Comparison of ENCODE assay signal across 8 cellular contexts in genomic region chr1:205456868-205457724, GRCh38. TPM values are rescaled to one million over a fixed set of nuclear protein-coding genes. Genes with fewer than 3 reads are reported as not detected.
A peak's percentile ranks its signal among the peaks of the same experiment; 100 is the strongest.
DNase-seq lines count a peak whose midpoint lies in the region; ATAC-seq and TF ChIP-seq lines count a peak whose summit lies in the region.

No MANE protein-coding gene starts in this region.

- intact Hi-C loops in Caco-2 (cut with micrococcal nuclease; ENCODE audit: unreplicated experiment) = no loop called here

- no peak for TF ChIP-seq CTCF in Caco-2 (IDR thresholded peaks at IDR 0.05; ENCODE audit: insufficient read depth in 1 of 2, low read depth in 1 of 2, low read length in 1 of 2, severe bottlenecking in 1 of 2, unreplicated experiment in 1 of 2)

- no peaks in the 10 kb centered on the region for H3K4me1 Mint-ChIP-seq in Caco-2 (ENCODE audit: low read depth, unreplicated experiment)
- peaks cover 12% of the 10 kb centered on the region for H3K4me1 Mint-ChIP-seq in activated naive CD8-positive, alpha-beta T cell (ENCODE audit: low read depth)
- H3K4me1 Mint-ChIP-seq in naive B cell = peaks cover 13 to 20% (median 17%) of the 10 kb centered on the region in 3 donors

- peak in 1 of 2 experiments; percentile 26 for DNase-seq in Caco-2
- DNase-seq in NCI-H1436 (lab: John Stamatoyannopoulos, UW) = peak; percentile 82
- DNase-seq in naive B cell = no peak
- no peak for DNase-seq in AG20443 (ENCODE audit: low spot score)
- DNase-seq in NOMO-1 (lab: John Stamatoyannopoulos, UW; ENCODE audit: unreplicated experiment in 2 of 2) = no peak

- POLR2A ChIA-PET in Caco-2 (lab: Charles Lee) = no interaction called here

- H3K4me3 Mint-ChIP-seq in Caco-2 (ENCODE audit: unreplicated experiment) = peak overlapping the region; percentile 65
- H3K4me3 Mint-ChIP-seq in activated naive CD8-positive, alpha-beta T cell = peak overlapping the region; percentile 60
- H3K4me3 Mint-ChIP-seq in naive B cell = peak overlapping the region; percentile 59 to 93 (median 88)

- H3K4me1 ChIP-seq in Caco-2 = no peaks in the 10 kb centered on the region; the same call in 1 of the 2 replicates

- peaks cover 1% of the 10 kb centered on the region for H3K27me3 ChIP-seq in Caco-2 (replicated peaks; ENCODE audit: control insufficient read depth, insufficient read depth, low read length)

- H3K36me3 ChIP-seq in Caco-2 (ENCODE audit: control insufficient read depth, insufficient read depth, low read length) = no peaks in the 10 kb centered on the region

- H3K4me3 ChIP-seq in Caco-2 (ENCODE audit: low read depth, low read length) = peak overlapping the region; percentile 41

- H3K27me3 Mint-ChIP-seq in Caco-2 (ENCODE audit: insufficient read depth, unreplicated experiment) = peaks cover 27% of the 10 kb centered on the region
- H3K27me3 Mint-ChIP-seq in activated naive CD8-positive, alpha-beta T cell = peaks cover 48% of the 10 kb centered on the region
- peaks cover 64 to 75% (median 74%) of the 10 kb centered on the region in 3 donors for H3K27me3 Mint-ChIP-seq in naive B cell

- CTCF ChIA-PET in Caco-2 (lab: Charles Lee) = interaction anchor here (0.6 to 2.8 kb wide), 7 partner anchors 28 to 461 kb away, joined by 3 to 15 read pairs (median 3); no protein-coding TSS in a partner anchor

- no peaks in the 10 kb centered on the region for H3K9me3 ChIP-seq in Caco-2

- H3K9me3 Mint-ChIP-seq in Caco-2 (ENCODE audit: unreplicated experiment) (no peaks in the 10 kb centered on the region), naive B cell (peaks cover 0 to 2% (median 0%) of the 10 kb centered on the region in 7 donors)
- no peaks in the 10 kb centered on the region for H3K9me3 Mint-ChIP-seq in activated naive CD8-positive, alpha-beta T cell (ENCODE audit: low read depth)

- H3K36me3 Mint-ChIP-seq in Caco-2 (ENCODE audit: insufficient read depth, unreplicated experiment) (no peaks in the 10 kb centered on the region), naive B cell (no peaks in the 10 kb centered on the region)
- no peaks in the 10 kb centered on the region for H3K36me3 Mint-ChIP-seq in activated naive CD8-positive, alpha-beta T cell

- ATAC-seq in naive B cell (ENCODE audit: low read depth in 2 of 2) = peak; percentile 23 to 38
- ATAC-seq in GM18517 (IDR thresholded peaks at IDR 0.05; ENCODE audit: unreplicated experiment) = no peak
- ATAC-seq in HG03460 (IDR thresholded peaks at IDR 0.05; ENCODE audit: unreplicated experiment) = no peak

- no peak overlapping the region for H3K27ac Mint-ChIP-seq in Caco-2 (ENCODE audit: unreplicated experiment)
- no peak overlapping the region for H3K27ac Mint-ChIP-seq in activated naive CD8-positive, alpha-beta T cell
- H3K27ac Mint-ChIP-seq in naive B cell = no peak overlapping the region

- no TSS peak for BruUV-seq in Caco-2 (replicated peaks; lab: Mats Ljungman, UMichigan)

RNA-seq across cellular contexts. Expression of gene BLACAT1, which starts 1.3 kb away (rescaled TPM):
- total RNA-seq in Caco-2 (2022) = 0.21 and 0.34 TPM in 2 replicates
- not detected for polyA plus RNA-seq in naive B cell (ENCODE audit: low read depth in 6 of 6)

RNA-seq across cellular contexts. Expression of gene LEMD1, which starts 35.2 kb away (rescaled TPM):
- total RNA-seq in Caco-2 (2022) = not detected in 2 replicates
- polyA plus RNA-seq in naive B cell (ENCODE audit: low read depth in 6 of 6) = not detected

RNA-seq across cellular contexts. Expression of gene CDK18, which starts 47.4 kb away (rescaled TPM):
- total RNA-seq in Caco-2 (2022) = 17.0 and 18.5 TPM in 2 replicates
- 1 to 10 TPM in 1 of 6 donors, under 1 TPM in 3, not detected in 2; 0.40 to 1.4 (median 0.50) TPM for polyA plus RNA-seq in naive B cell (ENCODE audit: low read depth in 6 of 6)

Comparison
In these comparisons a context has a peak if more than half of its experiments do, and no peak if none do; other contexts are left out.
1. ATAC-seq: peak in naive B cell (2 of 2); none in GM18517 (single experiment) and HG03460 (single experiment).
2. Peak in every context shown above with its lines, with median percentiles within 50 percentile points of each other: H3K4me3 Mint-ChIP-seq.